Comparison of ENCODE assay signal across 1 cellular context in the genomic region with DNA sequence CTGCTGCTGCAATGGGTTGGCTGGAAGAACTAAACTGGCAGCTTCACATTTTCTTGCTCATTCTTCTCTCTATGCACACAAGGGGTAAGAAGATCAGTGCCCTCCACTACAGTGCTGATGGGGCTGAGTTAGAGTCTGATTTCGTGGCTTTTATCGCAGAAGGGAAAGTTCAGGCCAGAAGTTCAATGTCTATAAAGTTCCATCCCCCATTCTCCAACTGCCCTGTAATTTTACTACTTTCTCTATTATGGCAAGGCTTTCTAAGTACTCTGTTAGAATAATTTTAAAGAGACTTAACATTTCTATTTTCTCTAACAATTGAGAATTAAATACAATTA.
TF ChIP-seq lines count a peak whose summit lies in the region.

No MANE protein-coding gene starts in this region.

TF ChIP-seq in HEK293T, 16 proteins besides CTCF, POLR2A, EP300 and RAD21 (continued from another document):
- TF ChIP-seq, protein P1, sequence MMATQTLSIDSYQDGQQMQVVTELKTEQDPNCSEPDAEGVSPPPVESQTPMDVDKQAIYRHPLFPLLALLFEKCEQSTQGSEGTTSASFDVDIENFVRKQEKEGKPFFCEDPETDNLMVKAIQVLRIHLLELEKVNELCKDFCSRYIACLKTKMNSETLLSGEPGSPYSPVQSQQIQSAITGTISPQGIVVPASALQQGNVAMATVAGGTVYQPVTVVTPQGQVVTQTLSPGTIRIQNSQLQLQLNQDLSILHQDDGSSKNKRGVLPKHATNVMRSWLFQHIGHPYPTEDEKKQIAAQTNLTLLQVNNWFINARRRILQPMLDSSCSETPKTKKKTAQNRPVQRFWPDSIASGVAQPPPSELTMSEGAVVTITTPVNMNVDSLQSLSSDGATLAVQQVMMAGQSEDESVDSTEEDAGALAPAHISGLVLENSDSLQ (IDR thresholded peaks at IDR 0.05): no peak
- TF ChIP-seq ZNF384 (IDR thresholded peaks at IDR 0.05): no peak
- no peak for TF ChIP-seq ARNT (IDR thresholded peaks at IDR 0.05)
- TF ChIP-seq ELF4 (IDR thresholded peaks at IDR 0.05): no peak
- no peak for TF ChIP-seq L3MBTL2 (conservative IDR thresholded peaks at IDR 0.05)
- no peak for TF ChIP-seq HDGF (IDR thresholded peaks at IDR 0.05; ENCODE audit: borderline replicate concordance)
- TF ChIP-seq FOXK2 (IDR thresholded peaks at IDR 0.05): no peak
- TF ChIP-seq SP1 (IDR thresholded peaks at IDR 0.05): no peak
- TF ChIP-seq SUZ12 (IDR thresholded peaks at IDR 0.05): no peak
- no peak for TF ChIP-seq TARDBP (IDR thresholded peaks at IDR 0.05)
- no peak for TF ChIP-seq CTBP1 (IDR thresholded peaks at IDR 0.05; ENCODE audit: borderline replicate concordance)
- no peak for TF ChIP-seq FOXA1 (IDR thresholded peaks at IDR 0.05)
